Comparison of ENCODE assay signal across 12 cellular contexts in the genomic region with DNA sequence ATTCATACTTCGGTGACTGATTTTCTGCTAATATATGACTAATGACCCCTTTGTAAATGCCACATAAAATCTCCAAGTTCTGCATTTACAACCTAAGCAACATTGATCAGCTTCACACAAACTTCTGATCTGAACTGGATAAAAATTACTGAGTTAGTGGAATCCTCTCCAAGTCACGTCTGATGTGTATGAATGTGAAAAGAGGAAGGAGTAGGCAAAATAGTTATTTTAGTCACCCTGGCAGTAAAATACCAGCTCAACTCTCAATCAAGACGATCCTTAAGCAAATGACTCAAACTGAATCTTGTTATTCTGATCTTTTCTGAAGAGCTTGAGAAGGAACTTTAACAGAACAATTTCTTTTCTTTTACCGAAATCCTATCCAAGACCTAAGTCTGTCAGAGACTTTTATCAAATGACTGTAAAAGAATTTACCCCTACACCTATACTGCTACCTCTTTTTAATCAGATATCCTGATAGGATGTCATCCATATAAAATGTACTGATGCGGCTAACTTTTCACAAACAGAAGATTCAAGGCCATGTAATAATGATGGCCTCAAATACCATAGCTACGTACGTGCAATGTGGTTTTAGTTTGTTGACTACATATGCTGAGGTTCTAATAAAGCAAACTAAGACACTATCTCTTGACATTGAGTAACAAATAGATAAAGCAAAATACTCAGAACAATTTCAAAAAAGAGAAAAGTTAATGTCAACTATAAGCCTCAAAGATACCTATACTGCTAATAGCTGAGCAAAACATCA. TPM values are rescaled to one million over a fixed set of nuclear protein-coding genes. Genes with fewer than 3 reads are reported as not detected.
DNase-seq lines count a peak whose midpoint lies in the region; ATAC-seq and TF ChIP-seq lines count a peak whose summit lies in the region.
"Had no signal": no experiment of that assay in that cellular context is flagged by ENCODE, and none has a peak within 500 bp of the region (broad histone marks: within the 10 kb centered on the region; RNA-seq: fewer than 3 reads in every experiment).

No MANE protein-coding gene starts in this region.

- H3K36me3 Mint-ChIP-seq in activated CD4-positive, alpha-beta memory T cell treated with anti-CD3 and anti-CD28 coated beads for 36 hours = peaks cover 15% of the 10 kb centered on the region
- peaks cover 28% of the 10 kb centered on the region for H3K36me3 Mint-ChIP-seq in activated CD4-positive, alpha-beta memory T cell treated with anti-CD3 and anti-CD28 coated beads, Interleukin-2, amount 10 ng/mL, durations not matched to agents 7 days and 5 days (ENCODE audit: low read depth)

- WGBS in smooth muscle cell (ENCODE audit: low lambda C conversion rate) = 67% methylated on average over 7 of the region's 7 CpGs

- H3K4me3 Mint-ChIP-seq in activated CD4-positive, alpha-beta memory T cell treated with anti-CD3 and anti-CD28 coated beads for 36 hours = peak overlapping the region; percentile 17
- H3K4me3 Mint-ChIP-seq in activated CD4-positive, alpha-beta memory T cell treated with anti-CD3 and anti-CD28 coated beads, Interleukin-2, amount 10 ng/mL, durations not matched to agents 7 days and 5 days = no peak overlapping the region

- H3K9ac ChIP-seq in smooth muscle cell (ENCODE audit: low read depth) = no peak overlapping the region

- no peak for TF ChIP-seq CTCF in smooth muscle cell (IDR thresholded peaks at IDR 0.05; ENCODE audit: borderline replicate concordance, insufficient read depth, poor library complexity, severe bottlenecking)

- peaks cover 99% of the 10 kb centered on the region for H4K20me1 ChIP-seq in smooth muscle cell (ENCODE audit: low read depth)

- no peak overlapping the region for H2AFZ ChIP-seq in smooth muscle cell (ENCODE audit: low read depth)

- peaks cover 50% of the 10 kb centered on the region for H3K4me1 Mint-ChIP-seq in activated CD4-positive, alpha-beta memory T cell treated with anti-CD3 and anti-CD28 coated beads for 36 hours (ENCODE audit: low read depth)
- peaks cover 26% of the 10 kb centered on the region for H3K4me1 Mint-ChIP-seq in activated CD4-positive, alpha-beta memory T cell treated with anti-CD3 and anti-CD28 coated beads, Interleukin-2, amount 10 ng/mL, durations not matched to agents 7 days and 5 days

- H3K9me3 ChIP-seq in smooth muscle cell (replicated peaks; ENCODE audit: low read depth) = no peaks in the 10 kb centered on the region
- H3K9me3 ChIP-seq: upper lobe of right lung had no signal

- no peaks in the 10 kb centered on the region for H3K27me3 Mint-ChIP-seq in activated CD4-positive, alpha-beta memory T cell treated with anti-CD3 and anti-CD28 coated beads for 36 hours
- H3K27me3 Mint-ChIP-seq in activated CD4-positive, alpha-beta memory T cell treated with anti-CD3 and anti-CD28 coated beads, Interleukin-2, amount 10 ng/mL, durations not matched to agents 7 days and 5 days = no peaks in the 10 kb centered on the region
- H3K27me3 Mint-ChIP-seq: naive thymus-derived CD8-positive, alpha-beta T cell had no signal

- H3K4me2 ChIP-seq in smooth muscle cell = no peak overlapping the region
- H3K4me2 ChIP-seq: A549 had no signal

- H3K27ac ChIP-seq in smooth muscle cell (ENCODE audit: low read depth) = peak overlapping the region; percentile 48
- H3K27ac ChIP-seq: A549, upper lobe of right lung had no signal

- H3K27ac Mint-ChIP-seq in activated CD4-positive, alpha-beta memory T cell treated with anti-CD3 and anti-CD28 coated beads for 36 hours = no peak overlapping the region
- no peak overlapping the region for H3K27ac Mint-ChIP-seq in activated CD4-positive, alpha-beta memory T cell treated with anti-CD3 and anti-CD28 coated beads, Interleukin-2, amount 10 ng/mL, durations not matched to agents 7 days and 5 days
- H3K27ac Mint-ChIP-seq: naive thymus-derived CD8-positive, alpha-beta T cell had no signal

- peaks cover 8% of the 10 kb centered on the region for H3K36me3 ChIP-seq in smooth muscle cell (ENCODE audit: low read depth)
- H3K36me3 ChIP-seq: upper lobe of right lung had no signal

- no peaks in the 10 kb centered on the region for H3K4me1 ChIP-seq in smooth muscle cell (ENCODE audit: low read depth)

- no peak for DNase-seq in activated CD4-positive, alpha-beta memory T cell treated with anti-CD3 and anti-CD28 coated beads for 36 hours
- no peak for DNase-seq in activated CD4-positive, alpha-beta memory T cell treated with anti-CD3 and anti-CD28 coated beads, Interleukin-2, amount 10 ng/mL, durations not matched to agents 7 days and 5 days
- DNase-seq in MV-4-11 (lab: John Stamatoyannopoulos, UW) = peak; percentile 78
- no peak for DNase-seq in smooth muscle cell (lab: John Stamatoyannopoulos, UW; ENCODE audit: unreplicated experiment)
- no peak for DNase-seq in GOT3 (lab: John Stamatoyannopoulos, UW)
- DNase-seq in HUDEP-2 (lab: John Stamatoyannopoulos, UW; ENCODE audit: unreplicated experiment in 76 of 76) = no peak
- no peak for DNase-seq in SK-N-DZ (ENCODE audit: low spot score)
- DNase-seq: GDM1; naive thymus-derived CD8-positive, alpha-beta T cell; upper lobe of right lung had no signal

- no peaks in the 10 kb centered on the region for H3K27me3 ChIP-seq in smooth muscle cell (ENCODE audit: low read depth)
- H3K27me3 ChIP-seq: upper lobe of right lung had no signal

- POLR2A ChIA-PET in activated CD4-positive, alpha-beta memory T cell treated with anti-CD3 and anti-CD28 coated beads for 36 hours (lab: Charles Lee) = interaction anchor here (0.6 to 3.8 kb wide), 6 partner anchors 9 to 41 kb away, joined by 3 to 25 read pairs (median 7); partner anchors contain the start of gene CUL3
- POLR2A ChIA-PET in activated CD4-positive, alpha-beta memory T cell treated with anti-CD3 and anti-CD28 coated beads, Interleukin-2, amount 10 ng/mL, durations not matched to agents 7 days and 5 days (lab: Charles Lee) = interaction anchor here (0.8 kb wide), 1 partner anchor 14 kb away, joined by 3 read pairs; no protein-coding TSS in a partner anchor

- peak; percentile 78 for ATAC-seq in HG02610 (IDR thresholded peaks at IDR 0.05; ENCODE audit: unreplicated experiment)
- ATAC-seq: A549; naive thymus-derived CD8-positive, alpha-beta T cell; upper lobe of right lung had no signal

- H3K9me3 Mint-ChIP-seq in activated CD4-positive, alpha-beta memory T cell treated with anti-CD3 and anti-CD28 coated beads for 36 hours = no peaks in the 10 kb centered on the region
- H3K9me3 Mint-ChIP-seq in activated CD4-positive, alpha-beta memory T cell treated with anti-CD3 and anti-CD28 coated beads, Interleukin-2, amount 10 ng/mL, durations not matched to agents 7 days and 5 days = no peaks in the 10 kb centered on the region
- H3K9me3 Mint-ChIP-seq: naive thymus-derived CD8-positive, alpha-beta T cell had no signal

- H3K79me2 ChIP-seq in smooth muscle cell (ENCODE audit: low read depth) = peaks cover 100% of the 10 kb centered on the region

- CTCF ChIA-PET in activated CD4-positive, alpha-beta memory T cell treated with anti-CD3 and anti-CD28 coated beads for 36 hours (lab: Charles Lee) = interaction anchor here (0.6 to 1.6 kb wide), 6 partner anchors 8 to 85 kb away, joined by 3 to 6 read pairs (median 4); partner anchors contain the start of gene CUL3
- CTCF ChIA-PET in activated CD4-positive, alpha-beta memory T cell treated with anti-CD3 and anti-CD28 coated beads, Interleukin-2, amount 10 ng/mL, durations not matched to agents 7 days and 5 days (lab: Charles Lee) = interaction anchor here (1.8 kb wide), 1 partner anchor 112 kb away, joined by 4 read pairs; no protein-coding TSS in a partner anchor

- no peak overlapping the region for H3K4me3 ChIP-seq in smooth muscle cell
- H3K4me3 ChIP-seq: A549, upper lobe of right lung had no signal

- intact Hi-C loops in activated CD4-positive, alpha-beta memory T cell treated with anti-CD3 and anti-CD28 coated beads for 36 hours (cut with micrococcal nuclease) = loop anchor here (1.0 to 5.0 kb wide), 7 partner anchors 9 to 366 kb away; no protein-coding TSS in a partner anchor

- H3F3A ChIP-seq in smooth muscle cell (ENCODE audit: low read depth) = no peaks in the 10 kb centered on the region

RNA-seq across cellular contexts. Expression of gene CUL3, which starts 23.7 kb away (rescaled TPM):
- total RNA-seq in activated CD4-positive, alpha-beta memory T cell treated with anti-CD3 and anti-CD28 coated beads for 36 hours = 10 to 100 TPM; 75.8 to 79.5 TPM
- total RNA-seq in activated CD4-positive, alpha-beta memory T cell treated with anti-CD3 and anti-CD28 coated beads, Interleukin-2, amount 10 ng/mL, durations not matched to agents 7 days and 5 days = 10 to 100 TPM; 66.9 to 72.7 TPM
- 95.0 and 109 TPM in 2 replicates for total RNA-seq in smooth muscle cell
- polyA plus RNA-seq in smooth muscle cell = 63.4 and 65.8 TPM in 2 replicates
- 45.3 and 64.3 TPM in 2 replicates for polyA plus RNA-seq in SK-N-DZ (2014; cell fraction: cytosol; rRNA removed)
- polyA plus RNA-seq in SK-N-DZ (2014; cell fraction: nucleus; rRNA removed) = 26.8 and 33.7 TPM in 2 replicates
